ENCODE assay signal across 11 cellular contexts in the genomic region with DNA sequence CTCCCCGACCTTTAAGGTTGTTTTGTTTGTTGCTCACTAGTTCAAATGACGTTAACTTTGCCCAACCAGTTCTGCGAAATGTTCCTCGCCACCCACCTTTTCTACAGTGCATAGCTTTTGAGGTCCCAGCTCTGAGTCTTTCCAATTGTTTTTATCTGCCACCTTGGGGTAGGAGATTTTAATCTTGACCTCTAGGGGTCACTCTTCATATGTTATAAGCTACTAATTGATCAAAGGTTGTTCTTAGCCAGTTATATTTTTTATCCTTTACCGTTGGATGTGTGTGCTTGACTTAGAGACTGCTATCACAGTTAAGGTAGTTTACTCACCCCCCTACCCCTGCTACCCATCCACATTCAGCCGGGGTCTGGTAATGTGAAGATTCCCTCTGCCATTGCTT.
A peak's percentile ranks its signal among the peaks of the same experiment; 100 is the strongest.
DNase-seq lines count a peak whose midpoint lies in the region; ATAC-seq and TF ChIP-seq lines count a peak whose summit lies in the region.
"Had no signal": no experiment of that assay in that cellular context is flagged by ENCODE, and none has a peak within 500 bp of the region (broad histone marks: within the 10 kb centered on the region; RNA-seq: fewer than 3 reads in every experiment).

No MANE protein-coding gene starts in this region.

- no peaks in the 10 kb centered on the region for H3K9me3 ChIP-seq in adrenal gland (replicated peaks in 1 of 3)
- no peaks in the 10 kb centered on the region for H3K9me3 ChIP-seq in naive thymus-derived CD4-positive, alpha-beta T cell (ENCODE audit: control insufficient read depth in 2 of 3, low read length in 3 of 3)
- H3K9me3 ChIP-seq: gastrocnemius medialis had no signal

- TF ChIP-seq CTCF in adrenal gland (IDR thresholded peaks at IDR 0.05) = peak in 4 of 6 experiments; percentile 11 to 34 (median 18)

- CTCF ChIA-PET in naive thymus-derived CD4-positive, alpha-beta T cell (lab: Charles Lee) = no interaction called here

- in situ Hi-C loops in KBM-7 (cut with MboI; ENCODE audit: low pct_unique_long_range_greater_than_20kb, low sequenced_read_pairs) = no loop called here

- TF ChIP-seq POLR2A in adrenal gland (IDR thresholded peaks at IDR 0.05) = no peak

- WGBS in adrenal gland, 4 donors = 75 to 80% (median 77%) methylated on average over 6 of the region's 6 CpGs

- DNase-seq in NCI-H1694 treated with DMSO at 0.1 percent for 48 hours (lab: John Stamatoyannopoulos, UW) (peak; percentile 11), NCI-H1694 (lab: John Stamatoyannopoulos, UW) (no peak), KBM-7 (peak; percentile 50), adrenal gland (no peak), UCSD-AML1 (lab: John Stamatoyannopoulos, UW; ENCODE audit: unreplicated experiment) (no peak), NCI-H510A treated with DMSO at 0.1 percent for 48 hours (lab: John Stamatoyannopoulos, UW) (no peak)
- DNase-seq in naive thymus-derived CD4-positive, alpha-beta T cell = no peak
- no peak for DNase-seq in effector CD8-positive, alpha-beta T cell (lab: John Stamatoyannopoulos, UW)
- DNase-seq: gastrocnemius medialis; stimulated activated CD4-positive, alpha-beta T cell treated with anti-CD3 and anti-CD28 coated beads, Interleukin-2, amount 100 ng/mL, for 24 hours had no signal

- no peaks in the 10 kb centered on the region for H3K27me3 Mint-ChIP-seq in naive thymus-derived CD4-positive, alpha-beta T cell

- peaks cover 0 to 17% (median 10%) of the 10 kb centered on the region in 11 donors for H3K9me3 Mint-ChIP-seq in naive thymus-derived CD4-positive, alpha-beta T cell

- H3K4me1 ChIP-seq in adrenal gland (replicated peaks in 1 of 2) = no peaks in the 10 kb centered on the region
- H3K4me1 ChIP-seq in naive thymus-derived CD4-positive, alpha-beta T cell (ENCODE audit: control insufficient read depth in 2 of 2, insufficient read depth in 2 of 2, low read length in 2 of 2) = no peaks in the 10 kb centered on the region
- H3K4me1 ChIP-seq: gastrocnemius medialis had no signal

- POLR2A ChIA-PET in naive thymus-derived CD4-positive, alpha-beta T cell (lab: Charles Lee) = no interaction called here

- no peak overlapping the region for H3K27ac ChIP-seq in adrenal gland
- no peak overlapping the region for H3K27ac ChIP-seq in naive thymus-derived CD4-positive, alpha-beta T cell (ENCODE audit: low read depth, low read length)
- H3K27ac ChIP-seq: gastrocnemius medialis had no signal

- peak; percentile 36 for ATAC-seq in naive thymus-derived CD4-positive, alpha-beta T cell
- ATAC-seq: gastrocnemius medialis had no signal

- intact Hi-C loops in adrenal gland (cut with DNase I) = no loop called here
- intact Hi-C loops in naive thymus-derived CD4-positive, alpha-beta T cell (cut with micrococcal nuclease) = no loop called here

- no peak overlapping the region for H3K4me3 ChIP-seq in adrenal gland
- no peak overlapping the region for H3K4me3 ChIP-seq in naive thymus-derived CD4-positive, alpha-beta T cell (ENCODE audit: low read length)
- H3K4me3 ChIP-seq: gastrocnemius medialis, thoracic aorta had no signal

- H3K27me3 ChIP-seq in adrenal gland = no peaks in the 10 kb centered on the region
- no peaks in the 10 kb centered on the region for H3K27me3 ChIP-seq in naive thymus-derived CD4-positive, alpha-beta T cell (ENCODE audit: control insufficient read depth in 2 of 2, insufficient read depth in 2 of 2, low read length in 2 of 2)
- H3K27me3 ChIP-seq: gastrocnemius medialis had no signal

- no peaks in the 10 kb centered on the region for H3K4me1 Mint-ChIP-seq in naive thymus-derived CD4-positive, alpha-beta T cell

- no peak overlapping the region for H3K27ac Mint-ChIP-seq in naive thymus-derived CD4-positive, alpha-beta T cell

- peaks cover 0 to 8% (median 3%) of the 10 kb centered on the region in 5 donors for H3K36me3 Mint-ChIP-seq in naive thymus-derived CD4-positive, alpha-beta T cell

- no peak overlapping the region for H3K4me3 Mint-ChIP-seq in naive thymus-derived CD4-positive, alpha-beta T cell

- H3K36me3 ChIP-seq in adrenal gland (replicated peaks in 1 of 2) = no peaks in the 10 kb centered on the region
- no peaks in the 10 kb centered on the region for H3K36me3 ChIP-seq in naive thymus-derived CD4-positive, alpha-beta T cell (ENCODE audit: control insufficient read depth in 2 of 3, insufficient read depth in 3 of 3, low read length in 3 of 3)
- H3K36me3 ChIP-seq: gastrocnemius medialis, thoracic aorta had no signal

Comparison
In these comparisons a context has a peak if more than half of its experiments do, and no peak if none do; other contexts are left out.
1. DNase-seq: peak in NCI-H1694 treated with DMSO at 0.1 percent for 48 hours (single experiment) and KBM-7 (single experiment); none in NCI-H1694 (single experiment), adrenal gland (0 of 7), naive thymus-derived CD4-positive, alpha-beta T cell (0 of 9), UCSD-AML1 (single experiment), effector CD8-positive, alpha-beta T cell (single experiment) and NCI-H510A treated with DMSO at 0.1 percent for 48 hours (single experiment).